In genomic region chr1:47726496-47726855, GRCh38 we compare ENCODE assay signal across 15 cellular contexts.
DNase-seq lines count a peak whose midpoint lies in the region; ATAC-seq and TF ChIP-seq lines count a peak whose summit lies in the region.
"Had no signal": no experiment of that assay in that cellular context is flagged by ENCODE, and none has a peak within 500 bp of the region (broad histone marks: within the 10 kb centered on the region; RNA-seq: fewer than 3 reads in every experiment).

No MANE protein-coding gene starts in this region.

- H3K14ac ChIP-seq in H9 (ENCODE audit: insufficient read depth, low read length): no peak overlapping the region

- intact Hi-C loops in CD4-positive, alpha-beta memory T cell (cut with micrococcal nuclease): loop anchor here (1.0 to 5.0 kb wide), 3 partner anchors 289 to 534 kb away; partner anchors contain the start of gene PDZK1IP1

- no peak overlapping the region for H3K23ac ChIP-seq in H9 (ENCODE audit: insufficient read length, low read depth, low read length)

- H2AFZ ChIP-seq in OCI-LY3 (ENCODE audit: low read depth, low read length) (no peak overlapping the region), neural cell (ENCODE audit: low read depth, low read length) (no peak overlapping the region), H9 (ENCODE audit: low read length) (no peak overlapping the region)

- H3K79me1 ChIP-seq in H9 (ENCODE audit: insufficient read depth, low read depth, low read length, poor library complexity, severe bottlenecking): no peaks in the 10 kb centered on the region

- TF ChIP-seq EP300 in neural cell (conservative IDR thresholded peaks at IDR 0.05; ENCODE audit: poor library complexity, severe bottlenecking): no peak

- no peak overlapping the region for H2BK15ac ChIP-seq in H9 (ENCODE audit: low read depth, low read length)

- H3K56ac ChIP-seq in H9 (ENCODE audit: insufficient read length, low read depth, low read length): no peak overlapping the region

- peaks cover 4% of the 10 kb centered on the region for H3K4me1 ChIP-seq in CD4-positive, alpha-beta memory T cell (ENCODE audit: insufficient read depth, low read length)
- peaks cover 12% of the 10 kb centered on the region for H3K4me1 ChIP-seq in OCI-LY3 (ENCODE audit: low read length)
- H3K4me1 ChIP-seq in H9 (ENCODE audit: insufficient read depth, low read length): no peaks in the 10 kb centered on the region
- H3K4me1 ChIP-seq: adrenal gland had no signal

- H3K27me3 Mint-ChIP-seq in CD4-positive, alpha-beta memory T cell: peaks cover 27 to 30% of the 10 kb centered on the region in 2 donors
- H3K27me3 Mint-ChIP-seq in central memory CD8-positive, alpha-beta T cell: peaks cover 61% of the 10 kb centered on the region
- H3K27me3 Mint-ChIP-seq in H9 (ENCODE audit: low read depth): peaks cover 82% of the 10 kb centered on the region

- no peak overlapping the region for H2BK120ac ChIP-seq in H9 (ENCODE audit: low read depth, low read length, poor library complexity, severe bottlenecking)

- H2BK20ac ChIP-seq in H9 (ENCODE audit: low read depth, low read length, poor library complexity, severe bottlenecking): no peak overlapping the region

- H3K36me3 ChIP-seq in CD4-positive, alpha-beta memory T cell (ENCODE audit: insufficient read depth, low read length): no peaks in the 10 kb centered on the region
- H3K36me3 ChIP-seq in OCI-LY3 (replicated peaks; ENCODE audit: low read depth, low read length): no peaks in the 10 kb centered on the region
- no peaks in the 10 kb centered on the region for H3K36me3 ChIP-seq in neural cell (ENCODE audit: insufficient read depth, low read length)
- H3K36me3 ChIP-seq: adrenal gland, cardiac muscle cell, gastrocnemius medialis, SJSA1, thyroid gland had no signal

- H4K20me1 ChIP-seq in OCI-LY3 (ENCODE audit: insufficient read depth, low read length) (no peaks in the 10 kb centered on the region), neural cell (ENCODE audit: insufficient read depth) (no peaks in the 10 kb centered on the region), H9 (ENCODE audit: control insufficient read depth, insufficient read depth, insufficient read length) (no peaks in the 10 kb centered on the region)

- H3K23me2 ChIP-seq in H9 (ENCODE audit: insufficient read length, low read depth, low read length, poor library complexity, severe bottlenecking): peaks cover 7% of the 10 kb centered on the region

- H2BK12ac ChIP-seq in H9 (ENCODE audit: insufficient read length, low read depth, low read length): no peak overlapping the region

- H3K9me3 ChIP-seq in CD4-positive, alpha-beta memory T cell (ENCODE audit: control insufficient read depth in 1 of 2, low read length in 2 of 2): no peaks in the 10 kb centered on the region
- H3K9me3 ChIP-seq in OCI-LY3 (ENCODE audit: insufficient read depth, low read length) (no peaks in the 10 kb centered on the region), neural cell (ENCODE audit: low read length) (no peaks in the 10 kb centered on the region), H9 (ENCODE audit: control insufficient read depth, low read depth, low read length) (no peaks in the 10 kb centered on the region)
- H3K9me3 ChIP-seq: adrenal gland, gastrocnemius medialis, SJSA1, thyroid gland had no signal

- peaks cover 3 to 12% (median 9%) of the 10 kb centered on the region in 4 donors for H3K4me1 Mint-ChIP-seq in CD4-positive, alpha-beta memory T cell
- H3K4me1 Mint-ChIP-seq in central memory CD8-positive, alpha-beta T cell: peaks cover 7% of the 10 kb centered on the region
- peaks cover 9 to 11% of the 10 kb centered on the region in 2 experiments for H3K4me1 Mint-ChIP-seq in H9

- no peak overlapping the region for H3T11ph ChIP-seq in H9 (ENCODE audit: low read length)

- no peak overlapping the region for H4K5ac ChIP-seq in H9 (ENCODE audit: insufficient read length, low read depth, low read length)

- no peak overlapping the region for H3K27ac ChIP-seq in CD4-positive, alpha-beta memory T cell (ENCODE audit: low read depth, low read length)
- no peak overlapping the region for H3K27ac ChIP-seq in OCI-LY3 (ENCODE audit: low read length)
- H3K27ac ChIP-seq in neural cell (ENCODE audit: low read length): no peak overlapping the region
- H3K27ac ChIP-seq in H9 (ENCODE audit: insufficient read length, low read depth, low read length): no peak overlapping the region
- H3K27ac ChIP-seq: adrenal gland, cardiac muscle cell, gastrocnemius medialis, SJSA1, thyroid gland had no signal

- H3K4me2 ChIP-seq in OCI-LY3 (ENCODE audit: low read length): peak overlapping the region; percentile 84
- no peak overlapping the region for H3K4me2 ChIP-seq in neural cell (ENCODE audit: low read length)
- no peak overlapping the region for H3K4me2 ChIP-seq in H9 (ENCODE audit: insufficient read depth, insufficient read length, low read length)

- no peak overlapping the region for H4K8ac ChIP-seq in H9 (replicated peaks; ENCODE audit: insufficient read length, low read depth, low read length)

- peak overlapping the region in 5 of 8 donors; percentile 71 to 86 (median 75) for H3K4me3 Mint-ChIP-seq in CD4-positive, alpha-beta memory T cell
- H3K4me3 Mint-ChIP-seq in central memory CD8-positive, alpha-beta T cell: peak overlapping the region; percentile 37
- no peak overlapping the region; a peak in 1 of 5 replicates for H3K4me3 Mint-ChIP-seq in H9

- H3K36me3 Mint-ChIP-seq in CD4-positive, alpha-beta memory T cell: no peaks in the 10 kb centered on the region
- peaks cover 3% of the 10 kb centered on the region for H3K36me3 Mint-ChIP-seq in central memory CD8-positive, alpha-beta T cell (ENCODE audit: insufficient read depth)
- no peaks in the 10 kb centered on the region for H3K36me3 Mint-ChIP-seq in H9 (ENCODE audit: insufficient read depth in 1 of 3, low read depth in 3 of 3)
- H3K36me3 Mint-ChIP-seq: stimulated activated naive B cell treated with anti-CD40 and anti-IgM and Interleukin-4, amounts not matched to agents 10 μg/mL and 1 μg/mL and 100 μg/mL, for 72 hours had no signal

- no peaks in the 10 kb centered on the region for H3K9me3 Mint-ChIP-seq in CD4-positive, alpha-beta memory T cell
- H3K9me3 Mint-ChIP-seq in central memory CD8-positive, alpha-beta T cell: no peaks in the 10 kb centered on the region
- H3K9me3 Mint-ChIP-seq in H9: no peaks in the 10 kb centered on the region
- H3K9me3 Mint-ChIP-seq: activated CD8-positive, alpha-beta T cell treated with anti-CD3 and anti-CD28 coated beads for 36 hours had no signal

- no peak for TF ChIP-seq RAD21 in neural cell (conservative IDR thresholded peaks at IDR 0.05)

- no peak for DNase-seq in CD4-positive, alpha-beta memory T cell
- no peak for DNase-seq in central memory CD8-positive, alpha-beta T cell (ENCODE audit: low spot score in 2 of 2)
- DNase-seq in putamen (ENCODE audit: low spot score) (no peak), H9 (no peak)

- no CpG with 5 or more reads among the region's 4 CpGs for WGBS in H9 (ENCODE audit: extremely low coverage, insufficient read length, low lambda C conversion rate)

- H3K18ac ChIP-seq in H9 (ENCODE audit: insufficient read length, low read depth, low read length): no peak overlapping the region

- no peak overlapping the region for H3K9ac ChIP-seq in OCI-LY3 (ENCODE audit: low read length)
- no peak overlapping the region for H3K9ac ChIP-seq in neural cell (ENCODE audit: low read length)
- H3K9ac ChIP-seq in H9 (ENCODE audit: extremely low read depth, insufficient read length, low read length): no peak overlapping the region

- H3K4me3 ChIP-seq in CD4-positive, alpha-beta memory T cell (ENCODE audit: low read length in 2 of 2): no peak overlapping the region
- H3K4me3 ChIP-seq in OCI-LY3 (ENCODE audit: low read length) (peak overlapping the region; percentile 75), neural cell (ENCODE audit: low read length) (peak overlapping the region; percentile 53)
- H3K4me3 ChIP-seq: adrenal gland, cardiac muscle cell, thyroid gland had no signal

- no peaks in the 10 kb centered on the region for H3F3A ChIP-seq in neural cell (ENCODE audit: insufficient read depth, low read length, poor library complexity, severe bottlenecking)

- peaks cover 12% of the 10 kb centered on the region for H3K27me3 ChIP-seq in CD4-positive, alpha-beta memory T cell (ENCODE audit: insufficient read depth, low read length)
- no peaks in the 10 kb centered on the region for H3K27me3 ChIP-seq in OCI-LY3 (ENCODE audit: low read depth, low read length)
- H3K27me3 ChIP-seq in neural cell (ENCODE audit: insufficient read depth, low read depth, low read length): peaks cover 64% of the 10 kb centered on the region
- peaks cover 18% of the 10 kb centered on the region; the same call in 1 of the 2 replicates for H3K27me3 ChIP-seq in H9 (ENCODE audit: insufficient read depth, low read length)
- H3K27me3 ChIP-seq: SJSA1 had no signal

- H3K9me2 ChIP-seq in neural cell (ENCODE audit: insufficient read depth, low read length): no peaks in the 10 kb centered on the region

- H3K79me2 ChIP-seq in OCI-LY3 (ENCODE audit: low read length): no peaks in the 10 kb centered on the region
- no peaks in the 10 kb centered on the region for H3K79me2 ChIP-seq in neural cell (replicated peaks; ENCODE audit: insufficient read depth, low read length)
- no peaks in the 10 kb centered on the region for H3K79me2 ChIP-seq in H9 (ENCODE audit: insufficient read depth, low read length)

- POLR2A ChIA-PET in CD4-positive, alpha-beta memory T cell (lab: Charles Lee; ENCODE audit: partially characterized antibody): interaction anchor here (1.0 to 1.3 kb wide), 2 partner anchors 289 to 294 kb away, joined by 3 read pairs; partner anchors contain the start of gene FOXD2

- H2AK5ac ChIP-seq in H9 (ENCODE audit: insufficient read length, low read length): no peak overlapping the region

- no peak for ATAC-seq in central memory CD8-positive, alpha-beta T cell (replicated peaks; ENCODE audit: extremely low read depth, poor library complexity, severe bottlenecking)
- no peak for ATAC-seq in HG03280 (IDR thresholded peaks at IDR 0.05; ENCODE audit: unreplicated experiment)
- no peak for ATAC-seq in HG02642 (IDR thresholded peaks at IDR 0.05; ENCODE audit: poor library complexity, unreplicated experiment)

- CTCF ChIA-PET in CD4-positive, alpha-beta memory T cell (lab: Charles Lee; ENCODE audit: partially characterized antibody): interaction anchor here (0.8 to 4.6 kb wide), 28 partner anchors 10 to 564 kb away, joined by 3 to 61 read pairs (median 4); partner anchors contain the start of gene FOXD2

- H2BK5ac ChIP-seq in H9 (ENCODE audit: insufficient read length, low read length): no peak overlapping the region

- H4K91ac ChIP-seq in H9 (ENCODE audit: insufficient read length, low read depth, low read length): no peak overlapping the region

- no peak overlapping the region for H3K4ac ChIP-seq in H9 (ENCODE audit: low read depth, low read length)

- no peak overlapping the region for H3K27ac Mint-ChIP-seq in CD4-positive, alpha-beta memory T cell
- no peak overlapping the region for H3K27ac Mint-ChIP-seq in central memory CD8-positive, alpha-beta T cell (ENCODE audit: low read depth)
- H3K27ac Mint-ChIP-seq in H9: no peak overlapping the region
- H3K27ac Mint-ChIP-seq: activated CD8-positive, alpha-beta T cell treated with anti-CD3 and anti-CD28 coated beads for 36 hours had no signal

- TF ChIP-seq CTCF in OCI-LY3 (IDR thresholded peaks at IDR 0.05; ENCODE audit: low read depth, low read length) (no peak), neural cell (IDR thresholded peaks at IDR 0.05; ENCODE audit: poor library complexity, severe bottlenecking) (no peak), H9 (conservative IDR thresholded peaks at IDR 0.05) (no peak)

Comparison
In these comparisons a context has a peak if more than half of its experiments do, and no peak if none do; other contexts are left out.
1. H3K4me3 ChIP-seq: peak in OCI-LY3 (single experiment) and neural cell (single experiment); none in CD4-positive, alpha-beta memory T cell (0 of 2).
2. H3K4me3 Mint-ChIP-seq: peak in CD4-positive, alpha-beta memory T cell (5 of 8) and central memory CD8-positive, alpha-beta T cell (single experiment); none in H9 (0 of 2).